ENCODE assay signal across 8 cellular contexts in the genomic region with DNA sequence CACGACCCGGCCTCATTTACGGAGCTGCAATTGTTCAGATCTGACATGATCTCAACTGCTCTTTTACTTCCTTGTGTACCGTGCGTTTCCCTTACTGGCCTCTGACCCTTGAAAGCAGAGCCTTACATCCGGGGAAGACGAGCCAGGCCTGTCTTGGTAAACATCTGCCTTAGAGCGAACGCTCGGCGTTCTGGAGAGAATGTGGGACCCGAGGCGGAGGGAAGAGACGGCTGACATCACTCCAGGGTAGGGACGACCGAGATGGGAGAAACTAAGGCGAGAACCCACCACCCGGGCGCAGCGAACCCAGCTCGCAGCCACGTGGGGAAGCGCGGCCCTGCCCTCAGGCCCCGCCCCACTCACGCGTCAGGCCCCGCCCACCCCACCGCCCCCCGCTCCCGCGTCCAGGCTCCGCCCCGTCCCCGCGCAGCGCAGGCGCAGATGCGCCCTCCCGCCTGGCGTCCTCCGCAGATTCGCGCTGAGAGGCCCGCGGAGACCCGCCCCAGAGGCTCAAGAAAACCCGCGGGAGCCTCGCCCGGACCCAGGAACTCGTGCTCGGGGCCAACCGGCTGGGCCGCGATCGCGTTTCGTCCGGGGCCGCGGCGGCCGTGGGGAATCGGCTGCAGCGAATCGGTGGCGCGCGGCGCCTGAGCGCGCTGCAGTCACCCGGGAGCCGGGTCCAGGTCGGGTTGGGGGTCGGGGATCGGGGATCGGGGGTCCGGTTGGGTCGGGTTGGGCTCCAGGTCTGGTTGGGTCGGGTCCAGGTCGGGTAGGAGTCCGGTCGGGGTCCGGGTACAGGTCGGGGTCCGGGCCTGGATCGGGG. TPM values are rescaled to one million over a fixed set of nuclear protein-coding genes. Genes with fewer than 3 reads are reported as not detected.
DNase-seq lines count a peak whose midpoint lies in the region; ATAC-seq and TF ChIP-seq lines count a peak whose summit lies in the region.

A gene (plus strand): TSS at position 438 of the 823 bp plus-strand sequence. CDS start 922 bp downstream, outside the sequence.

- H3K4me3 ChIP-seq in CD8-positive, alpha-beta T cell (ENCODE audit: low read depth, low read length), result peak within 1 kb of the TSS; percentile 68
- H3K4me3 ChIP-seq in Jurkat, Clone E6-1 (ENCODE audit: low read length), result peak within 1 kb of the TSS; percentile 78
- H3K4me3 ChIP-seq in neural progenitor cell (peak within 1 kb of the TSS; percentile 96), stomach (peak within 1 kb of the TSS; percentile 69 to 94 (median 86))

- H3K27me3 ChIP-seq in CD8-positive, alpha-beta T cell (ENCODE audit: insufficient read depth, low read length), result no peaks in the 10 kb centered on the region
- H3K27me3 ChIP-seq in foreskin keratinocyte (no peaks in the 10 kb centered on the region), neural progenitor cell (no peaks in the 10 kb centered on the region), stomach (no peaks in the 10 kb centered on the region)

- in situ Hi-C loops in SK-MEL-5 (cut with HindIII; ENCODE audit: low pct_unique_long_range_greater_than_20kb, low sequenced_read_pairs), result no loop called here

- peak; percentile 94 for ATAC-seq in CD8-positive, alpha-beta T cell
- ATAC-seq in GM19467 (IDR thresholded peaks at IDR 0.05; ENCODE audit: unreplicated experiment) (peak; percentile 46), foreskin keratinocyte (peak; percentile 45)

- H3K4me1 ChIP-seq in CD8-positive, alpha-beta T cell (ENCODE audit: insufficient read depth, low read length), result peaks cover 16% of the 10 kb centered on the region
- H3K4me1 ChIP-seq in foreskin keratinocyte, result peaks cover 5% of the 10 kb centered on the region
- H3K4me1 ChIP-seq in neural progenitor cell, result peaks cover 10% of the 10 kb centered on the region
- H3K4me1 ChIP-seq in stomach, result peaks cover 15 to 32% (median 28%) of the 10 kb centered on the region in 4 donors

- POLR2A ChIA-PET in CD8-positive, alpha-beta T cell (lab: Charles Lee), result interaction anchor here (0.6 to 1.6 kb wide), 8 partner anchors 17 to 289 kb away, joined by 3 to 9 read pairs (median 4); a partner anchor contains a TSS

- peak within 1 kb of the TSS; percentile 100 for H3K27ac Mint-ChIP-seq in CD8-positive, alpha-beta T cell
- H3K27ac Mint-ChIP-seq in neural progenitor cell, result peak within 1 kb of the TSS; percentile 99

- H3F3A ChIP-seq in neural progenitor cell (ENCODE audit: low read depth), result peaks cover 11% of the 10 kb centered on the region

- CTCF ChIA-PET in CD8-positive, alpha-beta T cell (lab: Charles Lee), result no interaction called here

- no peak for TF ChIP-seq EP300 in stomach (IDR thresholded peaks at IDR 0.05)

- H3K27me3 Mint-ChIP-seq in CD8-positive, alpha-beta T cell (ENCODE audit: low read depth), result no peaks in the 10 kb centered on the region
- no peaks in the 10 kb centered on the region for H3K27me3 Mint-ChIP-seq in neural progenitor cell (ENCODE audit: insufficient read depth, low read depth)

- no peaks in the 10 kb centered on the region for H3K9me3 Mint-ChIP-seq in CD8-positive, alpha-beta T cell
- H3K9me3 Mint-ChIP-seq in neural progenitor cell, result no peaks in the 10 kb centered on the region

- TF ChIP-seq CTCF in CD8-positive, alpha-beta T cell (IDR thresholded peaks at IDR 0.05), result no peak
- TF ChIP-seq CTCF in foreskin keratinocyte (conservative IDR thresholded peaks at IDR 0.05), result no peak
- TF ChIP-seq CTCF in neural progenitor cell (IDR thresholded peaks at IDR 0.05), result no peak
- TF ChIP-seq CTCF in stomach (IDR thresholded peaks at IDR 0.05), result no peak

- H3K27ac ChIP-seq in CD8-positive, alpha-beta T cell (ENCODE audit: low read depth, low read length), result peak within 1 kb of the TSS; percentile 96
- H3K27ac ChIP-seq in foreskin keratinocyte (peak within 1 kb of the TSS; percentile 96), neural progenitor cell (peak within 1 kb of the TSS; percentile 94), stomach (peak within 1 kb of the TSS; percentile 87 to 93 (median 90))

- TF ChIP-seq POLR2A in stomach (IDR thresholded peaks at IDR 0.05), result no peak

- H3K79me2 ChIP-seq in neural progenitor cell (ENCODE audit: low read depth), result peaks cover 23% of the 10 kb centered on the region

- H4K20me1 ChIP-seq in neural progenitor cell (ENCODE audit: low read depth), result peaks cover 12% of the 10 kb centered on the region

- H2AFZ ChIP-seq in neural progenitor cell (replicated peaks), result peak within 1 kb of the TSS; percentile 100

- peaks cover 11% of the 10 kb centered on the region for H3K4me1 Mint-ChIP-seq in CD8-positive, alpha-beta T cell (ENCODE audit: low read depth)
- H3K4me1 Mint-ChIP-seq in neural progenitor cell, result peaks cover 7% of the 10 kb centered on the region

- WGBS in stomach, 5 donors, result 0 to 1% (median 1%) methylated on average over 32 to 89 of the region's 89 CpGs

- peak within 1 kb of the TSS; percentile 99 for H3K9ac ChIP-seq in neural progenitor cell

- peaks cover 19% of the 10 kb centered on the region for H3K36me3 Mint-ChIP-seq in CD8-positive, alpha-beta T cell
- peaks cover under 1% of the 10 kb centered on the region for H3K36me3 Mint-ChIP-seq in neural progenitor cell

- H3K4me3 Mint-ChIP-seq in CD8-positive, alpha-beta T cell, result peak within 1 kb of the TSS; percentile 95
- peak within 1 kb of the TSS; percentile 98 for H3K4me3 Mint-ChIP-seq in neural progenitor cell

- DNase-seq in CD8-positive, alpha-beta T cell, result peak; percentile 75 to 93 (median 85)
- peak; percentile 73 for DNase-seq in Jurkat, Clone E6-1 (ENCODE audit: low read depth, low spot score)
- DNase-seq in SK-MEL-5 (ENCODE audit: low read depth, low spot score), result peak; percentile 65
- peak; percentile 77 to 89 (median 84) for DNase-seq in activated naive CD4-positive, alpha-beta T cell (lab: John Stamatoyannopoulos, UW)
- DNase-seq in foreskin keratinocyte, result peak; percentile 31 to 62
- peak; percentile 92 for DNase-seq in neural progenitor cell (ENCODE audit: low spot score)
- DNase-seq in stomach, result peak; percentile 84

- H3K36me3 ChIP-seq in CD8-positive, alpha-beta T cell (ENCODE audit: insufficient read depth, low read length), result peaks cover 5% of the 10 kb centered on the region
- H3K36me3 ChIP-seq in neural progenitor cell (no peaks in the 10 kb centered on the region), stomach (peaks cover 18 to 35% (median 33%) of the 10 kb centered on the region in 4 donors)

- intact Hi-C loops in CD8-positive, alpha-beta T cell (cut with DNase I, micrococcal nuclease), result loop anchor here (1.0 to 10.0 kb wide), 9 partner anchors 18 to 774 kb away; a partner anchor contains a TSS
- intact Hi-C loops in stomach (cut with DNase I; ENCODE audit: low total_unique reads), result no loop called here

- H3K9me3 ChIP-seq in CD8-positive, alpha-beta T cell (ENCODE audit: low read length), result no peaks in the 10 kb centered on the region
- no peaks in the 10 kb centered on the region for H3K9me3 ChIP-seq in neural progenitor cell (ENCODE audit: low read depth)
- H3K9me3 ChIP-seq in stomach, result no peaks in the 10 kb centered on the region

- H3K4me2 ChIP-seq in neural progenitor cell, result peak within 1 kb of the TSS; percentile 99

RNA-seq across cellular contexts. Expression of the gene that starts here (rescaled TPM):
- total RNA-seq in CD8-positive, alpha-beta T cell, result 10 to 100 TPM; 23.0 to 23.6 TPM
- polyA plus RNA-seq in Jurkat, Clone E6-1 (2012; ENCODE audit: insufficient read depth, insufficient read length), result 61.7 TPM
- 9.5 and 9.8 TPM in 2 replicates for total RNA-seq in SK-MEL-5 (2014; rRNA removed; shearing (Covaris generic))
- polyA plus RNA-seq in SK-MEL-5 (2015; cell fraction: cytosol; rRNA removed), result 33.4 and 38.1 TPM in 2 replicates
- polyA plus RNA-seq in SK-MEL-5 (2015; cell fraction: nucleus; rRNA removed), result 291 and 304 TPM in 2 replicates
- total RNA-seq in foreskin keratinocyte, result 36.4 and 37.9 TPM in 2 replicates
- polyA plus RNA-seq in foreskin keratinocyte, result 39.8 and 44.7 TPM in 2 replicates
- total RNA-seq in neural progenitor cell (ENCODE audit: low replicate concordance), result 18.3 and 58.4 TPM in 2 replicates
- total RNA-seq in stomach, result 100 to 1,000 TPM in 2 of 5 donors, 10 to 100 TPM in 3; 23.5 to 107 (median 29.8) TPM
- polyA plus RNA-seq in stomach, result 10 to 100 TPM; 12.4 to 53.6 (median 34.4) TPM

Comparison
In these comparisons a context has a peak if more than half of its experiments do, and no peak if none do; other contexts are left out.
1. Peak in every context shown above with its lines: DNase-seq, ATAC-seq, H3K4me3 ChIP-seq and H3K27ac ChIP-seq.